ENCODE assay signal across 15 cellular contexts in genomic region chr22:35126993-35127392, GRCh38.
DNase-seq lines count a peak whose midpoint lies in the region; ATAC-seq and TF ChIP-seq lines count a peak whose summit lies in the region.
"Had no signal": no experiment of that assay in that cellular context is flagged by ENCODE, and none has a peak within 500 bp of the region (broad histone marks: within the 10 kb centered on the region; RNA-seq: fewer than 3 reads in every experiment).

No MANE protein-coding gene starts in this region.

- H3K4me1 Mint-ChIP-seq in memory B cell: peaks cover 9% of the 10 kb centered on the region
- peaks cover 28% of the 10 kb centered on the region for H3K4me1 Mint-ChIP-seq in endodermal cell
- H3K4me1 Mint-ChIP-seq: activated naive CD4-positive, alpha-beta T cell treated with anti-CD3 and anti-CD28 coated beads, Interleukin-2, amount 10 ng/mL, durations not matched to agents 7 days and 5 days had no signal

- peaks cover 32% of the 10 kb centered on the region for H3K27me3 Mint-ChIP-seq in memory B cell
- peaks cover 5% of the 10 kb centered on the region for H3K27me3 Mint-ChIP-seq in endodermal cell (ENCODE audit: insufficient read depth)

- TF ChIP-seq POLR2A in gastrocnemius medialis (IDR thresholded peaks at IDR 0.05): no peak

- WGBS in endodermal cell (ENCODE audit: insufficient coverage in 1 of 2, insufficient read length in 1 of 2), 2 experiments: 80 to 91% methylated on average over 4 to 8 of the region's 8 CpGs

- H3K36me3 Mint-ChIP-seq in memory B cell: no peaks in the 10 kb centered on the region
- H3K36me3 Mint-ChIP-seq in endodermal cell (ENCODE audit: low read depth): no peaks in the 10 kb centered on the region
- H3K36me3 Mint-ChIP-seq: activated naive CD4-positive, alpha-beta T cell treated with anti-CD3 and anti-CD28 coated beads, Interleukin-2, amount 10 ng/mL, durations not matched to agents 7 days and 5 days had no signal

- H3K9me3 Mint-ChIP-seq in memory B cell: no peaks in the 10 kb centered on the region
- H3K9me3 Mint-ChIP-seq in endodermal cell: no peaks in the 10 kb centered on the region
- H3K9me3 Mint-ChIP-seq: activated naive CD4-positive, alpha-beta T cell treated with anti-CD3 and anti-CD28 coated beads, Interleukin-2, amount 10 ng/mL, durations not matched to agents 7 days and 5 days; CD4-positive, alpha-beta memory T cell had no signal

- peaks cover 15% of the 10 kb centered on the region for H3K27me3 ChIP-seq in endodermal cell (ENCODE audit: control insufficient read depth, insufficient read depth, low read length, poor library complexity, severe bottlenecking)
- H3K27me3 ChIP-seq in gastrocnemius medialis: peaks cover 0 to 8% (median 7%) of the 10 kb centered on the region in 3 donors
- H3K27me3 ChIP-seq: neutrophil had no signal

- H3K4me3 ChIP-seq in endodermal cell (ENCODE audit: low read length) (no peak overlapping the region), gastrocnemius medialis (no peak overlapping the region)
- H3K4me3 ChIP-seq: SK-N-MC, suprapubic skin had no signal

- H3K9ac ChIP-seq in endodermal cell (ENCODE audit: extremely low read depth, low read length, poor library complexity, severe bottlenecking): no peak overlapping the region

- H3K4me3 Mint-ChIP-seq in memory B cell: no peak overlapping the region
- no peak overlapping the region for H3K4me3 Mint-ChIP-seq in endodermal cell
- H3K4me3 Mint-ChIP-seq: activated naive CD4-positive, alpha-beta T cell treated with anti-CD3 and anti-CD28 coated beads, Interleukin-2, amount 10 ng/mL, durations not matched to agents 7 days and 5 days; CD4-positive, alpha-beta memory T cell had no signal

- H3K4me1 ChIP-seq in endodermal cell (ENCODE audit: control insufficient read depth, insufficient read depth, low read length) (peaks cover 10% of the 10 kb centered on the region), gastrocnemius medialis (no peaks in the 10 kb centered on the region)
- H3K4me1 ChIP-seq: suprapubic skin had no signal

- ATAC-seq in GM18861 (IDR thresholded peaks at IDR 0.05; ENCODE audit: unreplicated experiment) (peak; percentile 50), GM21423 (IDR thresholded peaks at IDR 0.05; ENCODE audit: unreplicated experiment) (peak; percentile 61), HG02938 (IDR thresholded peaks at IDR 0.05; ENCODE audit: unreplicated experiment) (peak; percentile 39), memory B cell (ENCODE audit: low read depth) (peak; percentile 48), gastrocnemius medialis (no peak)

- DNase-seq in memory B cell (ENCODE audit: low spot score in 2 of 2) (no peak), endodermal cell (no peak), gastrocnemius medialis (no peak), hypothalamus (lab: John Stamatoyannopoulos, UW) (no peak)
- DNase-seq: activated naive CD4-positive, alpha-beta T cell treated with anti-CD3 and anti-CD28 coated beads, Interleukin-2, amount 10 ng/mL, durations not matched to agents 7 days and 5 days; CD4-positive, alpha-beta memory T cell; foreskin melanocyte; NCI-H1048; small intestine had no signal

- no peak for TF ChIP-seq CTCF in endodermal cell (conservative IDR thresholded peaks at IDR 0.05)
- TF ChIP-seq CTCF in gastrocnemius medialis (IDR thresholded peaks at IDR 0.05 in 4 of 5, conservative IDR thresholded peaks at IDR 0.05 in 1 of 5): no peak

- H3K27ac Mint-ChIP-seq in memory B cell: no peak overlapping the region
- H3K27ac Mint-ChIP-seq in endodermal cell: no peak overlapping the region
- H3K27ac Mint-ChIP-seq: activated naive CD4-positive, alpha-beta T cell treated with anti-CD3 and anti-CD28 coated beads, Interleukin-2, amount 10 ng/mL, durations not matched to agents 7 days and 5 days; CD4-positive, alpha-beta memory T cell had no signal

- intact Hi-C loops in gastrocnemius medialis (cut with DNase I; ENCODE audit: low total_unique reads): no loop called here

- in situ Hi-C loops in gastrocnemius medialis (cut with MboI; ENCODE audit: low sequenced_read_pairs in 4 of 4): no loop called here

- no peak overlapping the region for H3K27ac ChIP-seq in endodermal cell (ENCODE audit: low read depth, low read length)
- H3K27ac ChIP-seq in gastrocnemius medialis: no peak overlapping the region
- H3K27ac ChIP-seq: neutrophil, SK-N-MC, suprapubic skin had no signal

- no peaks in the 10 kb centered on the region for H3K36me3 ChIP-seq in endodermal cell (ENCODE audit: control insufficient read depth, insufficient read depth, low read length)
- H3K36me3 ChIP-seq in gastrocnemius medialis: no peaks in the 10 kb centered on the region
- H3K36me3 ChIP-seq: neutrophil, suprapubic skin had no signal

- no peaks in the 10 kb centered on the region for H3K9me3 ChIP-seq in endodermal cell (ENCODE audit: control insufficient read depth, low read length)
- no peaks in the 10 kb centered on the region for H3K9me3 ChIP-seq in gastrocnemius medialis
- H3K9me3 ChIP-seq: neutrophil, suprapubic skin had no signal

Comparison
In these comparisons a context has a peak if more than half of its experiments do, and no peak if none do; other contexts are left out.
1. ATAC-seq: peak in GM18861 (single experiment), GM21423 (single experiment), HG02938 (single experiment) and memory B cell (single experiment); none in gastrocnemius medialis (0 of 2).